ENCODE assay signal across 8 cellular contexts in the genomic region with DNA sequence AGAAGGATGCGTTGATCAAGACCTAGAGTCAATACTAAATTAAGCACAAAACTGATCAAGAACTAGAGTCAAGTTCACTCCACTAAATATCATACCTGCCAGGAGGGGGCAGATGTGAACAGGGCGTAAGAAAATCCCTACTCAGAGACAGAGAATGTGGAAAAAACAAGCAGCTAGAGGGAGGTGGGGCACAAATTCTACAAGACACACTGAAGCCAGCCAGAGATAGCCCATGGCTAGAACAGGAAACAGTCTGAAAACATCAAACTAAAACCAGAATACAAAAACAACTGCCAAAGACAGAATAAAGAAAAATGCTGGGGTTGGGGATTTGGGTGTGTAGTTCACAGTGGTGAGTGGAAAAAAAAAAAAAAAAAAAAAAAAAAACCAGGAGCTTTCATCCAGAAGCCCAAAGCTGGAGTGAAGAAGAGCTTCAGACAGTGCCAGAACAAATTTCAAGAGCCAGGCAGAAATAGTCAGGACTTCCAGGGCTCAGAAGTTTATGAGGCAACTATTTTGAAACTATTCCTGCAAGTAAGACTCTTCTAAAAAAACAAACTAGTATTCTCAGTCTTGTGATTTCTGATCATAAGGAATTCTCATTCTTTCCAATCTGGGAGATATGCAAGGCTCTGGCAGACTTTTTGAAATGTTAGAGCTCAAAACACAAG.
DNase-seq lines count a peak whose midpoint lies in the region; ATAC-seq and TF ChIP-seq lines count a peak whose summit lies in the region.

No MANE protein-coding gene starts in this region.

- no peaks in the 10 kb centered on the region for H3K36me3 ChIP-seq in testis (ENCODE audit: low read depth, missing control alignments)

- no peaks in the 10 kb centered on the region for H3K9me3 Mint-ChIP-seq in T-helper 2 cell treated with Interferon-gamma antibody and Interleukin-4, amounts not matched to agents 5 μg/mL and 100 μg/mL, for 36 hours
- no peaks in the 10 kb centered on the region for H3K9me3 Mint-ChIP-seq in effector memory CD8-positive, alpha-beta T cell

- peak; percentile 89 for ATAC-seq in HG02759 (IDR thresholded peaks at IDR 0.05; ENCODE audit: unreplicated experiment)
- peak; percentile 43 for ATAC-seq in effector memory CD8-positive, alpha-beta T cell (replicated peaks)

- no peaks in the 10 kb centered on the region for H3K4me1 ChIP-seq in testis

- no peak for TF ChIP-seq POLR2A in testis (IDR thresholded peaks at IDR 0.05)

- H3K27me3 ChIP-seq in testis, result no peaks in the 10 kb centered on the region

- H3K4me3 ChIP-seq in testis, result no peak overlapping the region

- peak overlapping the region; percentile 17 for H3K27ac Mint-ChIP-seq in T-helper 2 cell treated with Interferon-gamma antibody and Interleukin-4, amounts not matched to agents 5 μg/mL and 100 μg/mL, for 36 hours
- no peak overlapping the region for H3K27ac Mint-ChIP-seq in effector memory CD8-positive, alpha-beta T cell

- TF ChIP-seq CTCF in testis (IDR thresholded peaks at IDR 0.05), result peak; percentile 54 to 78 (median 76)

- peaks cover 2% of the 10 kb centered on the region for H3K27me3 Mint-ChIP-seq in T-helper 2 cell treated with Interferon-gamma antibody and Interleukin-4, amounts not matched to agents 5 μg/mL and 100 μg/mL, for 36 hours (ENCODE audit: low read depth)
- peaks cover 0 to 13% of the 10 kb centered on the region in 2 donors for H3K27me3 Mint-ChIP-seq in effector memory CD8-positive, alpha-beta T cell

- H3K4me3 Mint-ChIP-seq in T-helper 2 cell treated with Interferon-gamma antibody and Interleukin-4, amounts not matched to agents 5 μg/mL and 100 μg/mL, for 36 hours, result peak overlapping the region; percentile 1
- H3K4me3 Mint-ChIP-seq in effector memory CD8-positive, alpha-beta T cell, result no peak overlapping the region

- H3K9me3 ChIP-seq in testis, result no peaks in the 10 kb centered on the region

- intact Hi-C loops in testis (cut with DNase I; ENCODE audit: low total_unique reads), result no loop called here

- no peaks in the 10 kb centered on the region for H3K36me3 Mint-ChIP-seq in T-helper 2 cell treated with Interferon-gamma antibody and Interleukin-4, amounts not matched to agents 5 μg/mL and 100 μg/mL, for 36 hours (ENCODE audit: low read depth)
- H3K36me3 Mint-ChIP-seq in effector memory CD8-positive, alpha-beta T cell (ENCODE audit: insufficient read depth), result no peaks in the 10 kb centered on the region

- peak; percentile 17 for DNase-seq in activated gamma-delta T cell treated with Interleukin-2 at 50 U/mL for 16 hours
- DNase-seq in activated gamma-delta T cell (lab: John Stamatoyannopoulos, UW), result no peak
- peak; percentile 36 for DNase-seq in NCI-H1694 treated with DMSO at 0.1 percent for 48 hours (lab: John Stamatoyannopoulos, UW)
- DNase-seq in T-helper 2 cell treated with Interferon-gamma antibody and Interleukin-4, amounts not matched to agents 5 μg/mL and 100 μg/mL, for 36 hours (ENCODE audit: low spot score), result peak; percentile 23
- DNase-seq in effector memory CD8-positive, alpha-beta T cell, result peak; percentile 4 to 7 (median 6)
- DNase-seq in mucosa of gallbladder (ENCODE audit: low spot score), result peak; percentile 78
- DNase-seq in testis, result peak; percentile 74

- H3K27ac ChIP-seq in testis, result peak overlapping the region in 1 of 2 donors; percentile 79

- 37 to 45% methylated on average over 2 of the region's 2 CpGs for WGBS in testis, 2 donors

- H3K4me1 Mint-ChIP-seq in T-helper 2 cell treated with Interferon-gamma antibody and Interleukin-4, amounts not matched to agents 5 μg/mL and 100 μg/mL, for 36 hours (ENCODE audit: low read depth), result peaks cover 23% of the 10 kb centered on the region
- peaks cover 3 to 4% of the 10 kb centered on the region in 2 donors for H3K4me1 Mint-ChIP-seq in effector memory CD8-positive, alpha-beta T cell (ENCODE audit: low read depth in 2 of 2)
